Comparison of ENCODE assay signal across 30 cellular contexts in genomic region chr2:45104429-45104828, GRCh38.
"Had no signal": no experiment of that assay in that cellular context is flagged by ENCODE, and none has a peak within 500 bp of the region (broad histone marks: within the 10 kb centered on the region; RNA-seq: fewer than 3 reads in every experiment).

No MANE protein-coding gene starts in this region.

- FAIRE-seq: astrocyte, bronchial epithelial cell had no signal

- H3K4me1 Mint-ChIP-seq: activated CD4-positive, alpha-beta memory T cell treated with anti-CD3 and anti-CD28 coated beads, Interleukin-2, amount 10 ng/mL, durations not matched to agents 7 days and 5 days had no signal

- H3K36me3 Mint-ChIP-seq: activated naive CD4-positive, alpha-beta T cell treated with anti-CD3 and anti-CD28 coated beads, Interleukin-2, amount 50 U/mL, for 72 hours had no signal

- H3K4me3 ChIP-seq: adrenal gland, body of pancreas had no signal

- H3K27ac ChIP-seq: adrenal gland, body of pancreas, WERI-Rb-1 had no signal

- ATAC-seq: body of pancreas had no signal

- H3K4me1 ChIP-seq: adrenal gland, body of pancreas had no signal

- H3K4me3 Mint-ChIP-seq: activated CD4-positive, alpha-beta memory T cell treated with anti-CD3 and anti-CD28 coated beads, Interleukin-2, amount 10 ng/mL, durations not matched to agents 7 days and 5 days; activated naive CD4-positive, alpha-beta T cell treated with anti-CD3 and anti-CD28 coated beads for 36 hours; activated T-cell treated with anti-CD3 and anti-CD28 coated beads, Interleukin-2, amount 50 U/mL, for 24 hours had no signal

- H3K36me3 ChIP-seq: adrenal gland, WERI-Rb-1 had no signal

- H3K27ac Mint-ChIP-seq: activated CD4-positive, alpha-beta memory T cell treated with anti-CD3 and anti-CD28 coated beads, Interleukin-2, amount 10 ng/mL, durations not matched to agents 7 days and 5 days; activated naive CD4-positive, alpha-beta T cell treated with anti-CD3 and anti-CD28 coated beads for 36 hours; activated naive CD4-positive, alpha-beta T cell treated with anti-CD3 and anti-CD28 coated beads, Interleukin-2, amount 50 U/mL, for 72 hours; activated T-cell treated with anti-CD3 and anti-CD28 coated beads, Interleukin-2, amount 50 U/mL, for 24 hours had no signal

- H3K9me3 ChIP-seq: adrenal gland, body of pancreas had no signal

- DNase-seq: activated CD4-positive, alpha-beta memory T cell treated with anti-CD3 and anti-CD28 coated beads, Interleukin-2, amount 10 ng/mL, durations not matched to agents 7 days and 5 days; activated CD4-positive, alpha-beta T cell treated with anti-CD3 and anti-CD28 coated beads for 1 hour; activated CD4-positive, alpha-beta T cell treated with anti-CD3 and anti-CD28 coated beads for 48 hours; activated CD4-positive, CD25-positive, alpha-beta regulatory T cell; activated gamma-delta T cell treated with Interleukin-2 at 50 U/mL for 16 hours; activated naive CD4-positive, alpha-beta T cell treated with anti-CD3 and anti-CD28 coated beads for 36 hours; activated T-cell treated with anti-CD3 and anti-CD28 coated beads, Interleukin-2, amount 50 U/mL, for 24 hours; adrenal gland; body of pancreas; caudate nucleus; cerebellar nuclear complex; Karpas-422; NCI-H1048; NCI-H1105 treated with DMSO at 0.1 percent for 48 hours; NCI-H1436; NCI-H1694; NCI-H1930; NCI-H2081 treated with DMSO at 0.1 percent for 48 hours; NCI-H226; NCI-H524 treated with DMSO at 0.1 percent for 48 hours; Right ventricle myocardium superior; SW 1271; T-helper 1 cell; T-helper 2 cell; T-helper 9 cell; WERI-Rb-1 had no signal

- H3K9me3 Mint-ChIP-seq: activated CD4-positive, alpha-beta memory T cell treated with anti-CD3 and anti-CD28 coated beads, Interleukin-2, amount 10 ng/mL, durations not matched to agents 7 days and 5 days; activated naive CD4-positive, alpha-beta T cell treated with anti-CD3 and anti-CD28 coated beads for 36 hours; activated naive CD4-positive, alpha-beta T cell treated with anti-CD3 and anti-CD28 coated beads, Interleukin-2, amount 50 U/mL, for 72 hours; activated T-helper 2 cell treated with anti-CD3 and anti-CD28 coated beads, Interferon-gamma antibody, Interleukin-2, Interleukin-4, amounts not matched to agents 10 μg/mL and 5 μg/mL and 100 μg/mL, durations not matched to agents 14 hours and 24 hours and 36 hours had no signal

- H3K27me3 ChIP-seq: adrenal gland, body of pancreas had no signal
